21 cellular contexts compared by ENCODE assay signal in the genomic region with DNA sequence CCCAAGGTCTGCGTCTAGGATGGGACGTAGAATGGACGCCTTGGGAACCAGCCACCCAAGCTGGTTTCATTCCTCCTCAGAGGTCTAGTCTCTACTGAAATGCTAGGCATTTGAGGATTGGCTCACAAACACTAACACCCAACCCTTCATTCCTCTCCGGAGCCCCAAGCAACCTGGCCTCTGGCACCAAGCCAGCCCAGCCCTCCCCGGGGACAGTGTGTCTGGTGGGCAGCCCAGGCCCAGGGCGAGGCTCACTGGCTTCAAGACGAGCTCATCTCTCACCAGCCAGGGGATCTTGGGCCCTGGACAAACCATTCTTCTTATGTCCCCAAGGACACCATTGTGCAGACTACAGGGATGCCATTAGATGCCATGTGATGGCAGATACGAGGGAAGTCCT.
"Had no signal": no experiment of that assay in that cellular context is flagged by ENCODE, and none has a peak within 500 bp of the region (broad histone marks: within the 10 kb centered on the region; RNA-seq: fewer than 3 reads in every experiment).

No MANE protein-coding gene starts in this region.

- ATAC-seq: activated T-cell treated with anti-CD3 and anti-CD28 coated beads, Interleukin-2, amount 50 U/mL, for 72 hours; left colon; pancreas; WTC11 had no signal

- H3K4me1 Mint-ChIP-seq: WTC11 had no signal

- H3K27ac Mint-ChIP-seq: activated naive CD8-positive, alpha-beta T cell treated with anti-CD3 and anti-CD28 coated beads, Interleukin-2, amount 10 ng/mL, durations not matched to agents 7 days and 5 days; activated T-cell treated with anti-CD3 and anti-CD28 coated beads, Interleukin-2, amount 50 U/mL, for 72 hours; neural progenitor cell; WTC11 had no signal

- H3K27me3 ChIP-seq: ascending aorta, neural progenitor cell, pancreas, transverse colon had no signal

- H3K9me3 Mint-ChIP-seq: activated naive CD8-positive, alpha-beta T cell treated with anti-CD3 and anti-CD28 coated beads, Interleukin-2, amount 10 ng/mL, durations not matched to agents 7 days and 5 days; activated T-cell treated with anti-CD3 and anti-CD28 coated beads, Interleukin-2, amount 50 U/mL, for 72 hours had no signal

- H3K4me3 ChIP-seq: ascending aorta, lung, neural progenitor cell, pancreas, transverse colon had no signal

- H3K9ac ChIP-seq: neural progenitor cell had no signal

- H3K36me3 ChIP-seq: ascending aorta, neural progenitor cell, pancreas, transverse colon had no signal

- FAIRE-seq: frontal cortex, pancreas, TTC549 had no signal

- H3K4me1 ChIP-seq: neural progenitor cell, pancreas had no signal

- H3K4me2 ChIP-seq: neural progenitor cell had no signal

- H3K4me3 Mint-ChIP-seq: activated naive CD8-positive, alpha-beta T cell treated with anti-CD3 and anti-CD28 coated beads, Interleukin-2, amount 10 ng/mL, durations not matched to agents 7 days and 5 days; activated T-cell treated with anti-CD3 and anti-CD28 coated beads, Interleukin-2, amount 50 U/mL, for 72 hours; neural progenitor cell; WTC11 had no signal

- H3K9me3 ChIP-seq: ascending aorta, pancreas, transverse colon had no signal

- H2AFZ ChIP-seq: neural progenitor cell had no signal

- H3K27ac ChIP-seq: epithelial cell of prostate, neural progenitor cell, pancreas, transverse colon had no signal

- H3K36me3 Mint-ChIP-seq: activated naive CD8-positive, alpha-beta T cell treated with anti-CD3 and anti-CD28 coated beads, Interleukin-2, amount 10 ng/mL, durations not matched to agents 7 days and 5 days had no signal

- DNase-seq: activated CD4-positive, alpha-beta T cell treated with anti-CD3 and anti-CD28 coated beads for 48 hours; activated CD8-positive, alpha-beta memory T cell treated with anti-CD3 and anti-CD28 coated beads, Interleukin-2, amount 50 U/mL, for 48 hours; activated naive CD4-positive, alpha-beta T cell; activated naive CD8-positive, alpha-beta T cell treated with anti-CD3 and anti-CD28 coated beads, Interleukin-2, amount 10 ng/mL, durations not matched to agents 7 days and 5 days; activated T-cell treated with anti-CD3 and anti-CD28 coated beads, Interleukin-2, amount 50 U/mL, for 72 hours; head of caudate nucleus; left colon; midbrain; stimulated activated CD4-positive, alpha-beta T cell treated with anti-CD3 and anti-CD28 coated beads, Interleukin-15, amount 100 ng/mL, for 24 hours; stimulated activated CD4-positive, alpha-beta T cell treated with anti-CD3 and anti-CD28 coated beads, Interleukin-4, amount 100 ng/mL, for 1 hour; stimulated activated naive CD4-positive, alpha-beta T cell treated with Interleukin-2 at 50 U/mL for 16 hours; T-helper 2 cell; transverse colon had no signal
